In the genomic region with DNA sequence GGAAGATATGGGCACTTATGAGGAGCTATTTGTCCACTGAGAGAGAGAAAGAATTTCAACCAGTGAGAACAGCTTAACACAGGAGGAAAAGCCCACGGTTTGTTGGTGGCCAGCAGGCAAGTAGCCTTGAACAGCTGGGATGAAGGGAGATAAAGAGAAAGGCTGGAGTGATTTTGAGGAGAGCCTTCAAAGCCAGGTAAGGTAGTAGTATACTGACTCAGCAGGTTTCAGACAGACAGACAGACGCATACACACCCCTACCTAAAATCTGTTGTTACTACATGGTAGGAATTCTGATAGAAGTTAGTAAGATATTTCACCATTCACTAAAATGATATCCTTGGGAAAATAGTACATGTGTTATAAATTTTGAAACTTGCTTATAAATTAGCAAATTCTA, we compare ENCODE assay signal across 2 cellular contexts.
TF ChIP-seq lines count a peak whose summit lies in the region.

No MANE protein-coding gene starts in this region.

TF ChIP-seq in GM23338, 12 proteins besides CTCF, POLR2A, EP300 and RAD21 (continued from another document):
- TF ChIP-seq, protein P1, sequence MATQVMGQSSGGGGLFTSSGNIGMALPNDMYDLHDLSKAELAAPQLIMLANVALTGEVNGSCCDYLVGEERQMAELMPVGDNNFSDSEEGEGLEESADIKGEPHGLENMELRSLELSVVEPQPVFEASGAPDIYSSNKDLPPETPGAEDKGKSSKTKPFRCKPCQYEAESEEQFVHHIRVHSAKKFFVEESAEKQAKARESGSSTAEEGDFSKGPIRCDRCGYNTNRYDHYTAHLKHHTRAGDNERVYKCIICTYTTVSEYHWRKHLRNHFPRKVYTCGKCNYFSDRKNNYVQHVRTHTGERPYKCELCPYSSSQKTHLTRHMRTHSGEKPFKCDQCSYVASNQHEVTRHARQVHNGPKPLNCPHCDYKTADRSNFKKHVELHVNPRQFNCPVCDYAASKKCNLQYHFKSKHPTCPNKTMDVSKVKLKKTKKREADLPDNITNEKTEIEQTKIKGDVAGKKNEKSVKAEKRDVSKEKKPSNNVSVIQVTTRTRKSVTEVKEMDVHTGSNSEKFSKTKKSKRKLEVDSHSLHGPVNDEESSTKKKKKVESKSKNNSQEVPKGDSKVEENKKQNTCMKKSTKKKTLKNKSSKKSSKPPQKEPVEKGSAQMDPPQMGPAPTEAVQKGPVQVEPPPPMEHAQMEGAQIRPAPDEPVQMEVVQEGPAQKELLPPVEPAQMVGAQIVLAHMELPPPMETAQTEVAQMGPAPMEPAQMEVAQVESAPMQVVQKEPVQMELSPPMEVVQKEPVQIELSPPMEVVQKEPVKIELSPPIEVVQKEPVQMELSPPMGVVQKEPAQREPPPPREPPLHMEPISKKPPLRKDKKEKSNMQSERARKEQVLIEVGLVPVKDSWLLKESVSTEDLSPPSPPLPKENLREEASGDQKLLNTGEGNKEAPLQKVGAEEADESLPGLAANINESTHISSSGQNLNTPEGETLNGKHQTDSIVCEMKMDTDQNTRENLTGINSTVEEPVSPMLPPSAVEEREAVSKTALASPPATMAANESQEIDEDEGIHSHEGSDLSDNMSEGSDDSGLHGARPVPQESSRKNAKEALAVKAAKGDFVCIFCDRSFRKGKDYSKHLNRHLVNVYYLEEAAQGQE (IDR thresholded peaks at IDR 0.05; ENCODE audit: unreplicated experiment) = no peak
- TF ChIP-seq CREB1 (CRISPR knock-in tag; IDR thresholded peaks at IDR 0.05; ENCODE audit: low read depth) = no peak
- TF ChIP-seq NANOG (IDR thresholded peaks at IDR 0.05; ENCODE audit: borderline replicate concordance) = no peak
- TF ChIP-seq, protein P2, sequence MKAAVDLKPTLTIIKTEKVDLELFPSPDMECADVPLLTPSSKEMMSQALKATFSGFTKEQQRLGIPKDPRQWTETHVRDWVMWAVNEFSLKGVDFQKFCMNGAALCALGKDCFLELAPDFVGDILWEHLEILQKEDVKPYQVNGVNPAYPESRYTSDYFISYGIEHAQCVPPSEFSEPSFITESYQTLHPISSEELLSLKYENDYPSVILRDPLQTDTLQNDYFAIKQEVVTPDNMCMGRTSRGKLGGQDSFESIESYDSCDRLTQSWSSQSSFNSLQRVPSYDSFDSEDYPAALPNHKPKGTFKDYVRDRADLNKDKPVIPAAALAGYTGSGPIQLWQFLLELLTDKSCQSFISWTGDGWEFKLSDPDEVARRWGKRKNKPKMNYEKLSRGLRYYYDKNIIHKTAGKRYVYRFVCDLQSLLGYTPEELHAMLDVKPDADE (IDR thresholded peaks at IDR 0.05) = no peak
- TF ChIP-seq, protein P3, sequence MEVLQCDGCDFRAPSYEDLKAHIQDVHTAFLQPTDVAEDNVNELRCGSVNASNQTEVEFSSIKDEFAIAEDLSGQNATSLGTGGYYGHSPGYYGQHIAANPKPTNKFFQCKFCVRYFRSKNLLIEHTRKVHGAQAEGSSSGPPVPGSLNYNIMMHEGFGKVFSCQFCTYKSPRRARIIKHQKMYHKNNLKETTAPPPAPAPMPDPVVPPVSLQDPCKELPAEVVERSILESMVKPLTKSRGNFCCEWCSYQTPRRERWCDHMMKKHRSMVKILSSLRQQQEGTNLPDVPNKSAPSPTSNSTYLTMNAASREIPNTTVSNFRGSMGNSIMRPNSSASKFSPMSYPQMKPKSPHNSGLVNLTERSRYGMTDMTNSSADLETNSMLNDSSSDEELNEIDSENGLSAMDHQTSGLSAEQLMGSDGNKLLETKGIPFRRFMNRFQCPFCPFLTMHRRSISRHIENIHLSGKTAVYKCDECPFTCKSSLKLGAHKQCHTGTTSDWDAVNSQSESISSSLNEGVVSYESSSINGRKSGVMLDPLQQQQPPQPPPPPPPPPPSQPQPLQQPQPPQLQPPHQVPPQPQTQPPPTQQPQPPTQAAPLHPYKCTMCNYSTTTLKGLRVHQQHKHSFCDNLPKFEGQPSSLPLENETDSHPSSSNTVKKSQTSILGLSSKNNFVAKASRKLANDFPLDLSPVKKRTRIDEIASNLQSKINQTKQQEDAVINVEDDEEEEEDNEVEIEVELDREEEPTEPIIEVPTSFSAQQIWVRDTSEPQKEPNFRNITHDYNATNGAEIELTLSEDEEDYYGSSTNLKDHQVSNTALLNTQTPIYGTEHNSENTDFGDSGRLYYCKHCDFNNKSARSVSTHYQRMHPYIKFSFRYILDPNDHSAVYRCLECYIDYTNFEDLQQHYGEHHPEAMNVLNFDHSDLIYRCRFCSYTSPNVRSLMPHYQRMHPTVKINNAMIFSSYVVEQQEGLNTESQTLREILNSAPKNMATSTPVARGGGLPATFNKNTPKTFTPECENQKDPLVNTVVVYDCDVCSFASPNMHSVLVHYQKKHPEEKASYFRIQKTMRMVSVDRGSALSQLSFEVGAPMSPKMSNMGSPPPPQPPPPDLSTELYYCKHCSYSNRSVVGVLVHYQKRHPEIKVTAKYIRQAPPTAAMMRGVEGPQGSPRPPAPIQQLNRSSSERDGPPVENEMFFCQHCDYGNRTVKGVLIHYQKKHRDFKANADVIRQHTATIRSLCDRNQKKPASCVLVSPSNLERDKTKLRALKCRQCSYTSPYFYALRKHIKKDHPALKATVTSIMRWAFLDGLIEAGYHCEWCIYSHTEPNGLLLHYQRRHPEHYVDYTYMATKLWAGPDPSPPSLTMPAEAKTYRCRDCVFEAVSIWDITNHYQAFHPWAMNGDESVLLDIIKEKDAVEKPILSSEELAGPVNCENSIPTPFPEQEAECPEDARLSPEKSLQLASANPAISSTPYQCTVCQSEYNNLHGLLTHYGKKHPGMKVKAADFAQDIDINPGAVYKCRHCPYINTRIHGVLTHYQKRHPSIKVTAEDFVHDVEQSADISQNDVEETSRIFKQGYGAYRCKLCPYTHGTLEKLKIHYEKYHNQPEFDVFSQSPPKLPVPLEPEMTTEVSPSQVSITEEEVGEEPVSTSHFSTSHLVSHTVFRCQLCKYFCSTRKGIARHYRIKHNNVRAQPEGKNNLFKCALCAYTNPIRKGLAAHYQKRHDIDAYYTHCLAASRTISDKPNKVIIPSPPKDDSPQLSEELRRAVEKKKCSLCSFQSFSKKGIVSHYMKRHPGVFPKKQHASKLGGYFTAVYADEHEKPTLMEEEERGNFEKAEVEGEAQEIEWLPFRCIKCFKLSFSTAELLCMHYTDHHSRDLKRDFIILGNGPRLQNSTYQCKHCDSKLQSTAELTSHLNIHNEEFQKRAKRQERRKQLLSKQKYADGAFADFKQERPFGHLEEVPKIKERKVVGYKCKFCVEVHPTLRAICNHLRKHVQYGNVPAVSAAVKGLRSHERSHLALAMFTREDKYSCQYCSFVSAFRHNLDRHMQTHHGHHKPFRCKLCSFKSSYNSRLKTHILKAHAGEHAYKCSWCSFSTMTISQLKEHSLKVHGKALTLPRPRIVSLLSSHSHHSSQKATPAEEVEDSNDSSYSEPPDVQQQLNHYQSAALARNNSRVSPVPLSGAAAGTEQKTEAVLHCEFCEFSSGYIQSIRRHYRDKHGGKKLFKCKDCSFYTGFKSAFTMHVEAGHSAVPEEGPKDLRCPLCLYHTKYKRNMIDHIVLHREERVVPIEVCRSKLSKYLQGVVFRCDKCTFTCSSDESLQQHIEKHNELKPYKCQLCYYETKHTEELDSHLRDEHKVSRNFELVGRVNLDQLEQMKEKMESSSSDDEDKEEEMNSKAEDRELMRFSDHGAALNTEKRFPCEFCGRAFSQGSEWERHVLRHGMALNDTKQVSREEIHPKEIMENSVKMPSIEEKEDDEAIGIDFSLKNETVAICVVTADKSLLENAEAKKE (CRISPR knock-in tag; IDR thresholded peaks at IDR 0.05) = no peak
- TF ChIP-seq JUNB (IDR thresholded peaks at IDR 0.05; ENCODE audit: unreplicated experiment) = no peak

TF ChIP-seq in WTC11, 78 proteins besides CTCF, POLR2A, EP300 and RAD21 (continued from another document):
- TF ChIP-seq, protein P4, sequence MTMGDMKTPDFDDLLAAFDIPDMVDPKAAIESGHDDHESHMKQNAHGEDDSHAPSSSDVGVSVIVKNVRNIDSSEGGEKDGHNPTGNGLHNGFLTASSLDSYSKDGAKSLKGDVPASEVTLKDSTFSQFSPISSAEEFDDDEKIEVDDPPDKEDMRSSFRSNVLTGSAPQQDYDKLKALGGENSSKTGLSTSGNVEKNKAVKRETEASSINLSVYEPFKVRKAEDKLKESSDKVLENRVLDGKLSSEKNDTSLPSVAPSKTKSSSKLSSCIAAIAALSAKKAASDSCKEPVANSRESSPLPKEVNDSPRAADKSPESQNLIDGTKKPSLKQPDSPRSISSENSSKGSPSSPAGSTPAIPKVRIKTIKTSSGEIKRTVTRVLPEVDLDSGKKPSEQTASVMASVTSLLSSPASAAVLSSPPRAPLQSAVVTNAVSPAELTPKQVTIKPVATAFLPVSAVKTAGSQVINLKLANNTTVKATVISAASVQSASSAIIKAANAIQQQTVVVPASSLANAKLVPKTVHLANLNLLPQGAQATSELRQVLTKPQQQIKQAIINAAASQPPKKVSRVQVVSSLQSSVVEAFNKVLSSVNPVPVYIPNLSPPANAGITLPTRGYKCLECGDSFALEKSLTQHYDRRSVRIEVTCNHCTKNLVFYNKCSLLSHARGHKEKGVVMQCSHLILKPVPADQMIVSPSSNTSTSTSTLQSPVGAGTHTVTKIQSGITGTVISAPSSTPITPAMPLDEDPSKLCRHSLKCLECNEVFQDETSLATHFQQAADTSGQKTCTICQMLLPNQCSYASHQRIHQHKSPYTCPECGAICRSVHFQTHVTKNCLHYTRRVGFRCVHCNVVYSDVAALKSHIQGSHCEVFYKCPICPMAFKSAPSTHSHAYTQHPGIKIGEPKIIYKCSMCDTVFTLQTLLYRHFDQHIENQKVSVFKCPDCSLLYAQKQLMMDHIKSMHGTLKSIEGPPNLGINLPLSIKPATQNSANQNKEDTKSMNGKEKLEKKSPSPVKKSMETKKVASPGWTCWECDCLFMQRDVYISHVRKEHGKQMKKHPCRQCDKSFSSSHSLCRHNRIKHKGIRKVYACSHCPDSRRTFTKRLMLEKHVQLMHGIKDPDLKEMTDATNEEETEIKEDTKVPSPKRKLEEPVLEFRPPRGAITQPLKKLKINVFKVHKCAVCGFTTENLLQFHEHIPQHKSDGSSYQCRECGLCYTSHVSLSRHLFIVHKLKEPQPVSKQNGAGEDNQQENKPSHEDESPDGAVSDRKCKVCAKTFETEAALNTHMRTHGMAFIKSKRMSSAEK (CRISPR knock-in tag; IDR thresholded peaks at IDR 0.05; ENCODE audit: borderline replicate concordance) = no peak
- TF ChIP-seq, protein P5, sequence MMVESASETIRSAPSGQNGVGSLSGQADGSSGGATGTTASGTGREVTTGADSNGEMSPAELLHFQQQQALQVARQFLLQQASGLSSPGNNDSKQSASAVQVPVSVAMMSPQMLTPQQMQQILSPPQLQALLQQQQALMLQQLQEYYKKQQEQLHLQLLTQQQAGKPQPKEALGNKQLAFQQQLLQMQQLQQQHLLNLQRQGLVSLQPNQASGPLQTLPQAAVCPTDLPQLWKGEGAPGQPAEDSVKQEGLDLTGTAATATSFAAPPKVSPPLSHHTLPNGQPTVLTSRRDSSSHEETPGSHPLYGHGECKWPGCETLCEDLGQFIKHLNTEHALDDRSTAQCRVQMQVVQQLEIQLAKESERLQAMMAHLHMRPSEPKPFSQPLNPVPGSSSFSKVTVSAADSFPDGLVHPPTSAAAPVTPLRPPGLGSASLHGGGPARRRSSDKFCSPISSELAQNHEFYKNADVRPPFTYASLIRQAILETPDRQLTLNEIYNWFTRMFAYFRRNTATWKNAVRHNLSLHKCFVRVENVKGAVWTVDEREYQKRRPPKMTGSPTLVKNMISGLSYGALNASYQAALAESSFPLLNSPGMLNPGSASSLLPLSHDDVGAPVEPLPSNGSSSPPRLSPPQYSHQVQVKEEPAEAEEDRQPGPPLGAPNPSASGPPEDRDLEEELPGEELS (CRISPR knock-in tag; IDR thresholded peaks at IDR 0.05) = no peak
- no peak for TF ChIP-seq ATF1 (CRISPR knock-in tag; IDR thresholded peaks at IDR 0.05)
- TF ChIP-seq ZNF121 (CRISPR knock-in tag; IDR thresholded peaks at IDR 0.05) = no peak
- no peak for TF ChIP-seq KAT7 (CRISPR knock-in tag; IDR thresholded peaks at IDR 0.05; ENCODE audit: borderline replicate concordance)
- no peak for TF ChIP-seq NFATC4 (CRISPR knock-in tag; IDR thresholded peaks at IDR 0.05)
- TF ChIP-seq ETV6 (CRISPR knock-in tag; IDR thresholded peaks at IDR 0.05) = no peak
- TF ChIP-seq CREB1 (CRISPR knock-in tag; IDR thresholded peaks at IDR 0.05) = no peak
- TF ChIP-seq, protein P6, sequence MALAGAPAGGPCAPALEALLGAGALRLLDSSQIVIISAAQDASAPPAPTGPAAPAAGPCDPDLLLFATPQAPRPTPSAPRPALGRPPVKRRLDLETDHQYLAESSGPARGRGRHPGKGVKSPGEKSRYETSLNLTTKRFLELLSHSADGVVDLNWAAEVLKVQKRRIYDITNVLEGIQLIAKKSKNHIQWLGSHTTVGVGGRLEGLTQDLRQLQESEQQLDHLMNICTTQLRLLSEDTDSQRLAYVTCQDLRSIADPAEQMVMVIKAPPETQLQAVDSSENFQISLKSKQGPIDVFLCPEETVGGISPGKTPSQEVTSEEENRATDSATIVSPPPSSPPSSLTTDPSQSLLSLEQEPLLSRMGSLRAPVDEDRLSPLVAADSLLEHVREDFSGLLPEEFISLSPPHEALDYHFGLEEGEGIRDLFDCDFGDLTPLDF (CRISPR knock-in tag; IDR thresholded peaks at IDR 0.05) = no peak
- no peak for TF ChIP-seq ELF4 (CRISPR knock-in tag; IDR thresholded peaks at IDR 0.05; ENCODE audit: low read depth)
- TF ChIP-seq, protein P7, sequence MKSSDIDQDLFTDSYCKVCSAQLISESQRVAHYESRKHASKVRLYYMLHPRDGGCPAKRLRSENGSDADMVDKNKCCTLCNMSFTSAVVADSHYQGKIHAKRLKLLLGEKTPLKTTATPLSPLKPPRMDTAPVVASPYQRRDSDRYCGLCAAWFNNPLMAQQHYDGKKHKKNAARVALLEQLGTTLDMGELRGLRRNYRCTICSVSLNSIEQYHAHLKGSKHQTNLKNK (CRISPR knock-in tag; IDR thresholded peaks at IDR 0.05) = no peak
- no peak for TF ChIP-seq ZNF396 (CRISPR knock-in tag; IDR thresholded peaks at IDR 0.05; ENCODE audit: borderline replicate concordance)
- no peak for TF ChIP-seq TEAD4 (CRISPR knock-in tag; IDR thresholded peaks at IDR 0.05)
